In genomic region chr16:83728518-83728917, GRCh38 we compare ENCODE assay signal across 16 cellular contexts.
"Had no signal": no experiment of that assay in that cellular context is flagged by ENCODE, and none has a peak within 500 bp of the region (broad histone marks: within the 10 kb centered on the region; RNA-seq: fewer than 3 reads in every experiment).

No MANE protein-coding gene starts in this region.

- H3K27ac ChIP-seq: adrenal gland, gastroesophageal sphincter, hepatocyte, psoas muscle, transverse colon had no signal

- H3K4me3 Mint-ChIP-seq: activated CD4-positive, alpha-beta T cell treated with anti-CD3 and anti-CD28 coated beads, Interleukin-2, amount 10 ng/mL, durations not matched to agents 7 days and 5 days; effector memory CD8-positive, alpha-beta T cell; nephron progenitor cell had no signal

- ATAC-seq: effector memory CD8-positive, alpha-beta T cell; gastroesophageal sphincter; left ventricle myocardium superior; psoas muscle; sciatic nerve had no signal

- DNase-seq: activated CD4-positive, alpha-beta T cell treated with anti-CD3 and anti-CD28 coated beads, Interleukin-2, amount 10 ng/mL, durations not matched to agents 7 days and 5 days; activated CD8-positive, alpha-beta memory T cell treated with anti-CD3 and anti-CD28 coated beads for 24 hours; activated naive CD4-positive, alpha-beta T cell treated with Interleukin-2 at 50 U/mL for 16 hours; adrenal gland; central memory CD4-positive, alpha-beta T cell; effector memory CD8-positive, alpha-beta T cell; left ventricle myocardium superior; mesenchymal stem cell; nephron progenitor cell; psoas muscle; stimulated activated naive CD4-positive, alpha-beta T cell; substantia nigra; transverse colon had no signal

- H3K27me3 ChIP-seq: adrenal gland, hepatocyte, transverse colon had no signal

- H3K4me3 ChIP-seq: adrenal gland, gastroesophageal sphincter, hepatocyte, psoas muscle, transverse colon had no signal

- H3K27ac Mint-ChIP-seq: activated CD4-positive, alpha-beta T cell treated with anti-CD3 and anti-CD28 coated beads, Interleukin-2, amount 10 ng/mL, durations not matched to agents 7 days and 5 days; effector memory CD8-positive, alpha-beta T cell; nephron progenitor cell had no signal

- H3K27me3 Mint-ChIP-seq: activated CD4-positive, alpha-beta T cell treated with anti-CD3 and anti-CD28 coated beads, Interleukin-2, amount 10 ng/mL, durations not matched to agents 7 days and 5 days had no signal

- H3K36me3 ChIP-seq: adrenal gland, gastroesophageal sphincter, transverse colon had no signal

- H3K4me1 ChIP-seq: adrenal gland, gastroesophageal sphincter, transverse colon had no signal

- H3K9me3 ChIP-seq: adrenal gland, gastroesophageal sphincter, psoas muscle, transverse colon had no signal
